12 cellular contexts compared by ENCODE assay signal in genomic region chr12:3680919-3681594, GRCh38.
A peak's percentile ranks its signal among the peaks of the same experiment; 100 is the strongest.
DNase-seq lines count a peak whose midpoint lies in the region; ATAC-seq and TF ChIP-seq lines count a peak whose summit lies in the region.
"Had no signal": no experiment of that assay in that cellular context is flagged by ENCODE, and none has a peak within 500 bp of the region (broad histone marks: within the 10 kb centered on the region; RNA-seq: fewer than 3 reads in every experiment).

No MANE protein-coding gene starts in this region.

- peaks cover 20% of the 10 kb centered on the region for H3K36me3 Mint-ChIP-seq in T-helper 2 cell treated with Interferon-gamma antibody and Interleukin-4, amounts not matched to agents 5 μg/mL and 100 μg/mL, for 36 hours (ENCODE audit: low read depth)
- H3K36me3 Mint-ChIP-seq: mesothelial cell of epicardium had no signal

- no peak overlapping the region for H3K9ac ChIP-seq in adipocyte (ENCODE audit: low read length)

- ATAC-seq in sciatic nerve = peak; percentile 55

- H3K9me3 ChIP-seq in adipocyte (ENCODE audit: control insufficient read depth, low read length) (no peaks in the 10 kb centered on the region), hepatocyte (ENCODE audit: low read depth) (no peaks in the 10 kb centered on the region)
- H3K9me3 ChIP-seq: SJSA1 had no signal

- peak; percentile 93 for DNase-seq in NCI-H1105 (lab: John Stamatoyannopoulos, UW)
- no peak for DNase-seq in NCI-H1105 treated with DMSO at 0.1 percent for 48 hours (lab: John Stamatoyannopoulos, UW)
- DNase-seq in adipocyte (ENCODE audit: low read depth) = peak; percentile 14
- peak; percentile 47 for DNase-seq in hepatocyte (ENCODE audit: low spot score)
- DNase-seq in sciatic nerve (ENCODE audit: low spot score) = peak; percentile 73
- no peak for DNase-seq in GOT3 (lab: John Stamatoyannopoulos, UW)
- no peak for DNase-seq in activated gamma-delta T cell treated with Interleukin-2 at 50 U/mL for 16 hours
- no peak for DNase-seq in T-helper 2 cell treated with Interferon-gamma antibody and Interleukin-4, amounts not matched to agents 5 μg/mL and 100 μg/mL, for 36 hours (ENCODE audit: low spot score)
- DNase-seq: IMR-90 had no signal

- H3K27ac ChIP-seq in hepatocyte = no peak overlapping the region
- H3K27ac ChIP-seq: dorsolateral prefrontal cortex, SJSA1 had no signal

- no peaks in the 10 kb centered on the region for H4K20me1 ChIP-seq in hepatocyte (ENCODE audit: insufficient read depth, poor library complexity, severe bottlenecking)

- H3K4me3 ChIP-seq in adipocyte (ENCODE audit: low read length) = no peak overlapping the region
- no peak overlapping the region for H3K4me3 ChIP-seq in hepatocyte
- H3K4me3 ChIP-seq: dorsolateral prefrontal cortex, SJSA1 had no signal

- H3K27me3 Mint-ChIP-seq in T-helper 2 cell treated with Interferon-gamma antibody and Interleukin-4, amounts not matched to agents 5 μg/mL and 100 μg/mL, for 36 hours (ENCODE audit: low read depth) = no peaks in the 10 kb centered on the region

- H3K9me2 ChIP-seq in hepatocyte (replicated peaks; ENCODE audit: insufficient read depth) = no peaks in the 10 kb centered on the region

- intact Hi-C loops in sciatic nerve (cut with DNase I) = no loop called here

- no peak overlapping the region for H3K4me2 ChIP-seq in hepatocyte

- TF ChIP-seq CTCF in hepatocyte (IDR thresholded peaks at IDR 0.05; ENCODE audit: poor library complexity) = peak; percentile 36

- no peak overlapping the region for H3K27ac Mint-ChIP-seq in T-helper 2 cell treated with Interferon-gamma antibody and Interleukin-4, amounts not matched to agents 5 μg/mL and 100 μg/mL, for 36 hours
- H3K27ac Mint-ChIP-seq: mesothelial cell of epicardium had no signal

- H3K4me1 ChIP-seq in adipocyte (ENCODE audit: control insufficient read depth, insufficient read depth, low read length) = peaks cover 11% of the 10 kb centered on the region
- no peaks in the 10 kb centered on the region for H3K4me1 ChIP-seq in hepatocyte (ENCODE audit: insufficient read depth)
- H3K4me1 ChIP-seq: SJSA1 had no signal

- no peaks in the 10 kb centered on the region for H3K79me2 ChIP-seq in hepatocyte

- H3K27me3 ChIP-seq in adipocyte (replicated peaks; ENCODE audit: control insufficient read depth, insufficient read depth, low read length) = no peaks in the 10 kb centered on the region
- H3K27me3 ChIP-seq in hepatocyte = no peaks in the 10 kb centered on the region
- H3K27me3 ChIP-seq: dorsolateral prefrontal cortex, SJSA1 had no signal

- H2AFZ ChIP-seq in hepatocyte = no peak overlapping the region

- WGBS in hepatocyte (ENCODE audit: low lambda C conversion rate, missing lambda C conversion rate) = 77% methylated on average over 8 of the region's 8 CpGs

- no peaks in the 10 kb centered on the region for H3K36me3 ChIP-seq in adipocyte (ENCODE audit: control insufficient read depth, insufficient read depth, low read length, severe bottlenecking)
- no peaks in the 10 kb centered on the region for H3K36me3 ChIP-seq in hepatocyte (replicated peaks; ENCODE audit: insufficient read depth, low read depth)
- H3K36me3 ChIP-seq: SJSA1 had no signal

- no peaks in the 10 kb centered on the region for H3K9me3 Mint-ChIP-seq in T-helper 2 cell treated with Interferon-gamma antibody and Interleukin-4, amounts not matched to agents 5 μg/mL and 100 μg/mL, for 36 hours
- H3K9me3 Mint-ChIP-seq: mesothelial cell of epicardium had no signal

- H3K4me3 Mint-ChIP-seq in T-helper 2 cell treated with Interferon-gamma antibody and Interleukin-4, amounts not matched to agents 5 μg/mL and 100 μg/mL, for 36 hours = no peak overlapping the region
- H3K4me3 Mint-ChIP-seq: mesothelial cell of epicardium had no signal

- H3K4me1 Mint-ChIP-seq in T-helper 2 cell treated with Interferon-gamma antibody and Interleukin-4, amounts not matched to agents 5 μg/mL and 100 μg/mL, for 36 hours (ENCODE audit: low read depth) = no peaks in the 10 kb centered on the region

Comparison
In these comparisons a context has a peak if more than half of its experiments do, and no peak if none do; other contexts are left out.
1. DNase-seq: peak in NCI-H1105 (single experiment), adipocyte (single experiment), hepatocyte (single experiment) and sciatic nerve (single experiment); none in NCI-H1105 treated with DMSO at 0.1 percent for 48 hours (single experiment), GOT3 (single experiment), activated gamma-delta T cell treated with Interleukin-2 at 50 U/mL for 16 hours (single experiment) and T-helper 2 cell treated with Interferon-gamma antibody and Interleukin-4, amounts not matched to agents 5 μg/mL and 100 μg/mL, for 36 hours (single experiment).